ENCODE assay signal across 8 cellular contexts in the genomic region with DNA sequence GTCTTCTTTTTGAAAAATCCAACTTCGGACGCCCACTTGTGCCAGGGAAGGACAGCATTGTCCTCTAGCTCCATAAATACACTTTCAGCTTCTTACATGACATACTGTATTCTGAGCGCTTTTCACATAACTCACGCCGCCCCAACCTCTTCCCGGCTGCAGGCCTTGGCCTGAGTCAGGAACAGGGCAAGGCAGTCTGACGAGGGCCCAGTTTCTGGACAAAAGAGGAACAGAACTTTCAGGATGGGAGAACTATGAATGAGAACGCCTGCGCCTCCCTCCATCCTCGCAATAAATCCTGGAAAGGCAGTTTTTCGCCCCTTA. TPM values are rescaled to one million over a fixed set of nuclear protein-coding genes. Genes with fewer than 3 reads are reported as not detected.
DNase-seq lines count a peak whose midpoint lies in the region; ATAC-seq, FAIRE-seq and TF ChIP-seq lines count a peak whose summit lies in the region.

No MANE protein-coding gene starts in this region.

- DNase-seq in AG04449 (ENCODE audit: low read depth, low spot score) (no peak), endothelial cell of umbilical vein (ENCODE audit: low read depth, low spot score) (no peak), osteoblast (ENCODE audit: insufficient read length, low spot score, missing footprints) (no peak), NCI-H146 treated with DMSO at 0.1 percent for 48 hours (lab: John Stamatoyannopoulos, UW; ENCODE audit: unreplicated experiment) (no peak), mucosa of gallbladder (ENCODE audit: low spot score) (no peak)
- no peak for DNase-seq in stimulated activated CD4-positive, alpha-beta T cell treated with anti-CD3 and anti-CD28 coated beads, Interleukin-2, amount 100 ng/mL, for 24 hours

- H3K27ac ChIP-seq in HUES64 (ENCODE audit: low read depth, low read length) (peak overlapping the region; percentile 61; the same call in 1 of the 2 replicates), endothelial cell of umbilical vein (ENCODE audit: insufficient read depth, low read depth, low read length) (peak overlapping the region; percentile 76), osteoblast (ENCODE audit: low read depth, low read length) (peak overlapping the region; percentile 97)

- H3K4me1 ChIP-seq in HUES64 (ENCODE audit: insufficient read depth, low read length): peaks cover 5% of the 10 kb centered on the region
- peaks cover 13% of the 10 kb centered on the region for H3K4me1 ChIP-seq in endothelial cell of umbilical vein (ENCODE audit: control insufficient read depth, extremely low read depth, insufficient read depth, low read length)
- peaks cover 22% of the 10 kb centered on the region for H3K4me1 ChIP-seq in osteoblast (ENCODE audit: insufficient read depth, low read length)

- H3K36me3 ChIP-seq in HUES64 (ENCODE audit: insufficient read depth, low read length) (peaks cover 30% of the 10 kb centered on the region), endothelial cell of umbilical vein (ENCODE audit: control insufficient read depth in 2 of 2, extremely low read depth in 1 of 2, insufficient read depth in 2 of 2, low read length in 2 of 2) (peaks cover 9 to 11% of the 10 kb centered on the region in 2 experiments), osteoblast (ENCODE audit: insufficient read depth, low read length) (peaks cover 29% of the 10 kb centered on the region)

- peaks cover 9% of the 10 kb centered on the region for H3K9me3 ChIP-seq in HUES64 (ENCODE audit: insufficient read depth, low read depth, low read length)
- H3K9me3 ChIP-seq in endothelial cell of umbilical vein (replicated peaks; ENCODE audit: control insufficient read depth, insufficient read depth, low read length): no peaks in the 10 kb centered on the region
- H3K9me3 ChIP-seq in osteoblast (ENCODE audit: low read depth, low read length): no peaks in the 10 kb centered on the region

- ATAC-seq in GM21515 (IDR thresholded peaks at IDR 0.05; ENCODE audit: unreplicated experiment): peak; percentile 12

- H3K9me1 ChIP-seq in endothelial cell of umbilical vein (replicated peaks; ENCODE audit: control insufficient read depth, extremely low read depth, insufficient read depth, low read length): no peaks in the 10 kb centered on the region

- no peak for TF ChIP-seq CTCF in AG04449 (IDR thresholded peaks at IDR 0.05; ENCODE audit: insufficient read depth, low read length, missing control alignments)
- TF ChIP-seq CTCF in endothelial cell of umbilical vein (IDR thresholded peaks at IDR 0.05; ENCODE audit: extremely low read depth in 1 of 2, insufficient read depth in 1 of 2, low read depth in 1 of 2, low read length in 2 of 2): no peak
- no peak for TF ChIP-seq CTCF in osteoblast (IDR thresholded peaks at IDR 0.05; ENCODE audit: extremely low read depth, low read depth, low read length)

- H3K27me3 ChIP-seq in HUES64 (ENCODE audit: insufficient read depth, low read length): no peaks in the 10 kb centered on the region
- peaks cover 0 to 5% of the 10 kb centered on the region in 2 experiments for H3K27me3 ChIP-seq in endothelial cell of umbilical vein (ENCODE audit: control insufficient read depth in 2 of 2, insufficient read depth in 2 of 2, low read length in 2 of 2)
- no peaks in the 10 kb centered on the region for H3K27me3 ChIP-seq in osteoblast (ENCODE audit: insufficient read depth, low read length)

- dilution Hi-C loops in endothelial cell of umbilical vein (cut with MboI; ENCODE audit: extremely low pct_ligation_motif_present, low sequenced_read_pairs): no loop called here

- no peak for FAIRE-seq in endothelial cell of umbilical vein (lab: Jason Lieb, UNC)

- H4K20me1 ChIP-seq in endothelial cell of umbilical vein (replicated peaks; ENCODE audit: control insufficient read depth, extremely low read depth, insufficient read depth, low read length) (no peaks in the 10 kb centered on the region), osteoblast (ENCODE audit: insufficient read depth, low read length) (peaks cover 7% of the 10 kb centered on the region)

- 5% methylated on average over 11 of the region's 11 CpGs for WGBS in HUES64

- no TSS peak for BruUV-seq in endothelial cell of umbilical vein (replicated peaks; lab: Mats Ljungman, UMichigan)

- CTCF ChIA-PET in AG04449 (lab: Yijun Ruan, JAX): interaction anchor here (1.0 to 4.2 kb wide), 5 partner anchors 8 to 94 kb away, joined by 3 to 23 read pairs (median 4); partner anchors contain the start of gene RBM22
- CTCF ChIA-PET in endothelial cell of umbilical vein (lab: Charles Lee): interaction anchor here (1.0 to 1.9 kb wide), 5 partner anchors 16 to 309 kb away, joined by 3 to 14 read pairs (median 3); partner anchors contain the start of genes RPS14 and SMIM3

- POLR2A ChIA-PET in AG04449 (lab: Yijun Ruan, JAX): interaction anchor here (0.8 to 2.2 kb wide), 7 partner anchors 20 to 198 kb away, joined by 3 to 13 read pairs (median 6); partner anchors contain the start of genes RBM22 and SMIM3
- POLR2A ChIA-PET in endothelial cell of umbilical vein (lab: Charles Lee): interaction anchor here (1.0 kb wide), 1 partner anchor 57 kb away, joined by 5 read pairs; the partner anchor contains the start of gene RBM22

- intact Hi-C loops in endothelial cell of umbilical vein (cut with micrococcal nuclease): loop anchor here (2.0 kb wide), 2 partner anchors 57 to 323 kb away; partner anchors contain the start of genes RBM22 and TNIP1

- H2AFZ ChIP-seq in endothelial cell of umbilical vein (ENCODE audit: low read depth, low read length) (peak overlapping the region; percentile 36), osteoblast (ENCODE audit: low read length) (peak overlapping the region; percentile 78)

- H3K4me2 ChIP-seq in endothelial cell of umbilical vein (ENCODE audit: insufficient read depth, low read length) (peak overlapping the region; percentile 100), osteoblast (ENCODE audit: insufficient read depth, low read length) (peak overlapping the region; percentile 92)

- H3K4me3 ChIP-seq in AG04449 (ENCODE audit: low read depth, low read length): peak overlapping the region; percentile 84
- peak overlapping the region; percentile 85 for H3K4me3 ChIP-seq in HUES64 (ENCODE audit: low read length)
- H3K4me3 ChIP-seq in endothelial cell of umbilical vein (replicated peaks in 1 of 3; ENCODE audit: insufficient read depth in 1 of 3, low read depth in 1 of 3, low read length in 3 of 3): peak overlapping the region; percentile 62 to 80 (median 62)
- peak overlapping the region; percentile 85 for H3K4me3 ChIP-seq in osteoblast (ENCODE audit: insufficient read depth, low read length)

- TF ChIP-seq POLR2A in endothelial cell of umbilical vein (IDR thresholded peaks at IDR 0.05; ENCODE audit: low read depth, low read length): no peak

- H3K79me2 ChIP-seq in endothelial cell of umbilical vein (ENCODE audit: control insufficient read depth, insufficient read depth, low read length) (peaks cover 36% of the 10 kb centered on the region), osteoblast (ENCODE audit: insufficient read depth, low read length) (peaks cover 50% of the 10 kb centered on the region)

- H3K9ac ChIP-seq in HUES64 (ENCODE audit: low read depth, low read length) (peak overlapping the region; percentile 72), endothelial cell of umbilical vein (replicated peaks; ENCODE audit: extremely low read depth, insufficient read depth, low read length) (peak overlapping the region; percentile 75)

TF ChIP-seq in endothelial cell of umbilical vein, 7 proteins besides CTCF, POLR2A, EP300 and RAD21 (continues in another document):
- TF ChIP-seq, protein P1, sequence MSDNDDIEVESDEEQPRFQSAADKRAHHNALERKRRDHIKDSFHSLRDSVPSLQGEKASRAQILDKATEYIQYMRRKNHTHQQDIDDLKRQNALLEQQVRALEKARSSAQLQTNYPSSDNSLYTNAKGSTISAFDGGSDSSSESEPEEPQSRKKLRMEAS (IDR thresholded peaks at IDR 0.05; ENCODE audit: insufficient read depth, insufficient read length): no peak
- no peak for TF ChIP-seq JUN (IDR thresholded peaks at IDR 0.05; ENCODE audit: borderline replicate concordance, insufficient read depth, insufficient read length, low read depth)

RNA-seq across cellular contexts. Expression of gene DCTN4, which starts 0.6 kb away (rescaled TPM):
- 31.3 TPM for polyA plus RNA-seq in HUES64 (2013, experiment 1 of 2)
- 32.8 TPM for polyA plus RNA-seq in HUES64 (2013, experiment 2 of 2)
- total RNA-seq in endothelial cell of umbilical vein: 42.8 and 47.3 TPM in 2 replicates
- 18.8 and 22.4 TPM in 2 replicates for polyA plus RNA-seq in endothelial cell of umbilical vein
- 22.7 and 24.4 TPM in 2 replicates for polyA plus RNA-seq in endothelial cell of umbilical vein (2011; cell fraction: cytosol; rRNA removed)
- polyA plus RNA-seq in endothelial cell of umbilical vein (2011; cell fraction: nucleus; rRNA removed): 42.1 and 42.4 TPM in 2 replicates
- 21.6 and 26.9 TPM in 2 replicates for polyA plus RNA-seq in endothelial cell of umbilical vein (2012)
- polyA minus RNA-seq in endothelial cell of umbilical vein: 50.5 and 61.8 TPM in 2 replicates
- 29.8 TPM for polyA minus RNA-seq in endothelial cell of umbilical vein (2011; cell fraction: cytosol; rRNA and poly(A)+ RNA removed)
- 80.2 and 92.1 TPM in 2 replicates for polyA minus RNA-seq in endothelial cell of umbilical vein (2011; cell fraction: nucleus; rRNA and poly(A)+ RNA removed)
- total RNA-seq in osteoblast: 66.2 and 68.1 TPM in 2 replicates
- total RNA-seq in mucosa of gallbladder: 69.4 TPM

RNA-seq across cellular contexts. Expression of gene SMIM3, which starts 20.4 kb away (rescaled TPM):
- polyA plus RNA-seq in HUES64 (2013, experiment 1 of 2): 22.6 TPM
- polyA plus RNA-seq in HUES64 (2013, experiment 2 of 2): 20.5 TPM
- total RNA-seq in endothelial cell of umbilical vein: 0.97 and 1.0 TPM in 2 replicates
- 1.4 and 2.0 TPM in 2 replicates for polyA plus RNA-seq in endothelial cell of umbilical vein
- 1.8 TPM in 2 replicates for polyA plus RNA-seq in endothelial cell of umbilical vein (2011; cell fraction: cytosol; rRNA removed)
- polyA plus RNA-seq in endothelial cell of umbilical vein (2011; cell fraction: nucleus; rRNA removed): 0.74 and 0.94 TPM in 2 replicates
- 0.59 and 1.2 TPM in 2 replicates for polyA plus RNA-seq in endothelial cell of umbilical vein (2012)
- 0.75 and 1.6 TPM in 2 replicates for polyA minus RNA-seq in endothelial cell of umbilical vein
- polyA minus RNA-seq in endothelial cell of umbilical vein (2011; cell fraction: cytosol; rRNA and poly(A)+ RNA removed): not detected
- 0.48 TPM in 2 replicates for polyA minus RNA-seq in endothelial cell of umbilical vein (2011; cell fraction: nucleus; rRNA and poly(A)+ RNA removed)
- 46.3 and 51.9 TPM in 2 replicates for total RNA-seq in osteoblast
- total RNA-seq in mucosa of gallbladder: 9.5 TPM

RNA-seq across cellular contexts. Expression of gene RBM22, which starts 57.3 kb away (rescaled TPM):
- 36.5 TPM for polyA plus RNA-seq in HUES64 (2013, experiment 1 of 2)
- polyA plus RNA-seq in HUES64 (2013, experiment 2 of 2): 35.6 TPM
- 44.4 and 51.2 TPM in 2 replicates for total RNA-seq in endothelial cell of umbilical vein
- polyA plus RNA-seq in endothelial cell of umbilical vein: 37.0 and 41.8 TPM in 2 replicates
- polyA plus RNA-seq in endothelial cell of umbilical vein (2011; cell fraction: cytosol; rRNA removed): 39.8 and 41.8 TPM in 2 replicates
- 85.3 and 110 TPM in 2 replicates for polyA plus RNA-seq in endothelial cell of umbilical vein (2011; cell fraction: nucleus; rRNA removed)
- 33.1 and 42.8 TPM in 2 replicates for polyA plus RNA-seq in endothelial cell of umbilical vein (2012)
- polyA minus RNA-seq in endothelial cell of umbilical vein: 34.4 and 36.8 TPM in 2 replicates
- polyA minus RNA-seq in endothelial cell of umbilical vein (2011; cell fraction: cytosol; rRNA and poly(A)+ RNA removed): 18.9 TPM
- polyA minus RNA-seq in endothelial cell of umbilical vein (2011; cell fraction: nucleus; rRNA and poly(A)+ RNA removed): 40.7 and 55.0 TPM in 2 replicates
- total RNA-seq in osteoblast: 27.1 and 29.2 TPM in 2 replicates
- total RNA-seq in mucosa of gallbladder: 46.1 TPM
